ENCODE assay signal across 16 cellular contexts in genomic region chr12:49872781-49873181, GRCh38. TPM values are rescaled to one million over a fixed set of nuclear protein-coding genes. Genes with fewer than 3 reads are reported as not detected.
DNase-seq lines count a peak whose midpoint lies in the region; ATAC-seq and TF ChIP-seq lines count a peak whose summit lies in the region.
"Had no signal": no experiment of that assay in that cellular context is flagged by ENCODE, and none has a peak within 500 bp of the region (broad histone marks: within the 10 kb centered on the region; RNA-seq: fewer than 3 reads in every experiment).

No MANE protein-coding gene starts in this region.

- ATAC-seq in GM18517 (IDR thresholded peaks at IDR 0.05; ENCODE audit: unreplicated experiment): no peak
- ATAC-seq: activated CD8-positive, alpha-beta T cell treated with anti-CD3 and anti-CD28 coated beads, Interleukin-2, amount 10 ng/mL, durations not matched to agents 7 days and 5 days had no signal

- peak; percentile 32 for DNase-seq in EH (ENCODE audit: low read depth)
- DNase-seq in M059J (ENCODE audit: low read depth): peak; percentile 60
- DNase-seq in caudate nucleus (lab: John Stamatoyannopoulos, UW): peak in 6 of 61 donors; percentile 22 to 50 (median 31)
- peak; percentile 71 for DNase-seq in mesenteric fat pad (ENCODE audit: low spot score)
- DNase-seq in GM10266 (ENCODE audit: extremely low spot score): no peak
- no peak for DNase-seq in NOMO-1 (lab: John Stamatoyannopoulos, UW; ENCODE audit: unreplicated experiment in 2 of 2)
- DNase-seq in amniotic stem cell (lab: John Stamatoyannopoulos, UW): no peak
- DNase-seq: activated CD8-positive, alpha-beta T cell treated with anti-CD3 and anti-CD28 coated beads, Interleukin-2, amount 10 ng/mL, durations not matched to agents 7 days and 5 days; activated naive CD4-positive, alpha-beta T cell; CD4-positive, CD25-positive, alpha-beta regulatory T cell; NCI-H2227 treated with DMSO at 0.1 percent for 48 hours; right lobe of liver; T-helper 9 cell had no signal

- no peak for TF ChIP-seq CTCF in GM10266 (IDR thresholded peaks at IDR 0.05; ENCODE audit: control insufficient read depth, insufficient read depth, low read depth, missing control alignments)

- peak overlapping the region; percentile 74 for H3K27ac ChIP-seq in caudate nucleus (ENCODE audit: low read depth, low read length)
- H3K27ac ChIP-seq: HL-60, right lobe of liver, RWPE1 had no signal

RNA-seq across cellular contexts. Expression of gene BCDIN3D, which starts 29.9 kb away (rescaled TPM):
- total RNA-seq in M059J (2014; rRNA removed; shearing (Covaris generic)): 2.9 and 4.8 TPM in 2 replicates
- 3.0 TPM for total RNA-seq in mesenteric fat pad

RNA-seq across cellular contexts. Expression of gene FAIM2, which starts 30.9 kb away (rescaled TPM):
- total RNA-seq in M059J (2014; rRNA removed; shearing (Covaris generic)): 0.34 and 0.49 TPM in 2 replicates
- total RNA-seq in mesenteric fat pad: 0.35 TPM

RNA-seq across cellular contexts. Expression of gene NCKAP5L, which starts 44.6 kb away (rescaled TPM):
- total RNA-seq in M059J (2014; rRNA removed; shearing (Covaris generic)): 9.0 and 17.6 TPM in 2 replicates
- 44.3 TPM for total RNA-seq in mesenteric fat pad

Comparison
In these comparisons a context has a peak if more than half of its experiments do, and no peak if none do; other contexts are left out.
1. DNase-seq: peak in EH (single experiment), M059J (single experiment) and mesenteric fat pad (single experiment); none in GM10266 (single experiment), NOMO-1 (0 of 2) and amniotic stem cell (single experiment).